Comparison of ENCODE assay signal across 1 cellular context in genomic region chr7:141014523-141015395, GRCh38.
A peak's percentile ranks its signal among the peaks of the same experiment; 100 is the strongest.
TF ChIP-seq lines count a peak whose summit lies in the region.

Gene MRPS33, minus strand, starts transcription at chr7:141014952. Its CDS starts 4,319 bp downstream, at chr7:141010633.

TF ChIP-seq in K562, 482 proteins besides CTCF, POLR2A, EP300 and RAD21 (continued from another document):
- TF ChIP-seq ZNF445 (CRISPR knock-in tag; IDR thresholded peaks at IDR 0.05; ENCODE audit: low read depth) (no peak), ZNF253 (CRISPR knock-in tag; conservative IDR thresholded peaks at IDR 0.05) (no peak; the same call in 1 of the 2 replicates), RBM25 (IDR thresholded peaks at IDR 0.05; ENCODE audit: low read depth, low read length, severe bottlenecking) (no peak), TAF7 (tag; IDR thresholded peaks at IDR 0.05) (peak; percentile 76), NFATC3 (IDR thresholded peaks at IDR 0.05) (no peak), ZNF79 (CRISPR knock-in tag; IDR thresholded peaks at IDR 0.05; ENCODE audit: low read depth) (no peak), ZKSCAN1 (IDR thresholded peaks at IDR 0.05; ENCODE audit: low read depth, low read length) (0 out of 2 replicates have a peak, but pooled peaks have one; percentile 50), RBFOX2 (IDR thresholded peaks at IDR 0.05; ENCODE audit: low read depth, low read length) (peak; percentile 99), ZNF707 (CRISPR knock-in tag; conservative IDR thresholded peaks at IDR 0.05) (no peak), THRA (IDR thresholded peaks at IDR 0.05) (no peak), TCF7 (IDR thresholded peaks at IDR 0.05; ENCODE audit: borderline replicate concordance) (no peak; the same call in 1 of the 2 replicates), AFF1 (IDR thresholded peaks at IDR 0.05; ENCODE audit: low read depth in 1 of 2, partially characterized antibody in 2 of 2) (peak in 1 of 2 experiments; percentile 22), ARNT (IDR thresholded peaks at IDR 0.05) (peak in 1 of 2 experiments; percentile 79; a peak in 1 of 4 replicates), SUPT5H (IDR thresholded peaks at IDR 0.05) (peak; percentile 98), ZNF282 (CRISPR knock-in tag; IDR thresholded peaks at IDR 0.05) (no peak), DIDO1 (tag; IDR thresholded peaks at IDR 0.05; ENCODE audit: low read depth) (peak; percentile 98), ZC3H11A (IDR thresholded peaks at IDR 0.05; ENCODE audit: low read depth, low read length) (peak; percentile 38; the same call in 1 of the 2 replicates), SFPQ (IDR thresholded peaks at IDR 0.05; ENCODE audit: low read depth, low read length) (no peak), ATF3 (IDR thresholded peaks at IDR 0.05) (no peak), ATF3 (CRISPR knock-in tag; conservative IDR thresholded peaks at IDR 0.05) (peak; percentile 71), ZMIZ1 (IDR thresholded peaks at IDR 0.05; ENCODE audit: low read depth in 2 of 2, low read length in 2 of 2) (no peak), RFX7 (CRISPR knock-in tag; IDR thresholded peaks at IDR 0.05) (no peak), CGGBP1 (CRISPR knock-in tag; IDR thresholded peaks at IDR 0.05) (peak; percentile 69; the same call in 1 of the 2 replicates), ERF (CRISPR knock-in tag; IDR thresholded peaks at IDR 0.05) (peak; percentile 52; the same call in 1 of the 2 replicates), WHSC1 (IDR thresholded peaks at IDR 0.05; ENCODE audit: low read length) (no peak), SP2 (IDR thresholded peaks at IDR 0.05; ENCODE audit: extremely low read depth, low read depth, low read length, poor library complexity, severe bottlenecking) (peak; percentile 100), CHD1 (IDR thresholded peaks at IDR 0.05; ENCODE audit: low read length) (no peak), THRB (CRISPR knock-in tag; conservative IDR thresholded peaks at IDR 0.05) (no peak), PRDM10 (IDR thresholded peaks at IDR 0.05; ENCODE audit: partially characterized antibody) (peak; percentile 73), MEF2A (IDR thresholded peaks at IDR 0.05; ENCODE audit: control insufficient read depth, low read depth, low read length) (no peak)
